ENCODE assay signal across 8 cellular contexts in the genomic region with DNA sequence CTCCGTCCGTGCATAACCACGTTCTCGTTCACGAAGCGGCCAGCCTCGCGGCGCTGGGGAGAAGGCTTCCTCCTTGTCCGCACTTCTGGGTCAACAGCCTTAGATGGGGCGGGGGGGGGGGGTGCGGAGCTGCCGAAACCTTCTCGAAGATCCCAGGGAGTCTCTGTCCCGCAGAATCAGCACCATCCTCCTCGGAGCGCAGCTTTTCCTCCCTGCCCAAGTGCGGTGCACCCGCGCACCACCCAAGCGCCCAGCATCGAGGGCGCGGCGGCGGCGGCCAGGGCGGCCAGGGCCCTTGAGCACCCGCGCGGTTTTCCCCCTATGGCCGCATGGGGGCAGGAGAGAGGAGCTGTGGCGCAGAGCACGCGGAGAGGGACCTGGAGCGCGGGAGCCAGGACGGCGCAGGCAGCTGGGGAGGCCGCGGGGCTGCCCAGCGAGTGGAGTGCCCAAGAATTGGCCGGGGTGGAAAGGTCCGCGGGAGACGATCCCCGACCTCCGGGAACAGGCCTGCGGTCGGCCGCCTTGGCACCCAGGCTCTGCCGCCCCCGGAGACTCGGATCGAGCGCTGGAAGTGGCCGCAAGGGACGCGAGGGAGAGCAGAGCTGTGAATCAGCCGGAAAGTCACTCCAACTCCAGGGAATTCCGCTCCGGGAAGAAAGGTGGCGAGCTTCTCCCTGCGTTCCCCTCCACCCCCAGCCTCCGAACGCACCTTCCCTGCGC. TPM values are rescaled to one million over a fixed set of nuclear protein-coding genes. Genes with fewer than 3 reads are reported as not detected.
DNase-seq lines count a peak whose midpoint lies in the region; ATAC-seq and TF ChIP-seq lines count a peak whose summit lies in the region.

No MANE protein-coding gene starts in this region.

- peaks cover 70% of the 10 kb centered on the region for H3K27me3 Mint-ChIP-seq in activated naive CD4-positive, alpha-beta T cell treated with anti-CD3 and anti-CD28 coated beads, Interleukin-2, amount 10 ng/mL, durations not matched to agents 7 days and 5 days

- peaks cover 11% of the 10 kb centered on the region for H3K27me3 ChIP-seq in A673 (replicated peaks; ENCODE audit: insufficient read depth, low read depth, low read length, poor library complexity)
- no peaks in the 10 kb centered on the region for H3K27me3 ChIP-seq in thoracic aorta (replicated peaks; ENCODE audit: insufficient read depth)

- H3K4me1 Mint-ChIP-seq in activated naive CD4-positive, alpha-beta T cell treated with anti-CD3 and anti-CD28 coated beads, Interleukin-2, amount 10 ng/mL, durations not matched to agents 7 days and 5 days, result peaks cover 13% of the 10 kb centered on the region

- no peaks in the 10 kb centered on the region for H3K9me3 ChIP-seq in A673 (ENCODE audit: low read depth, low read length, poor library complexity, severe bottlenecking)
- H3K9me3 ChIP-seq in thoracic aorta, result no peaks in the 10 kb centered on the region

- H3K36me3 ChIP-seq in A673 (ENCODE audit: insufficient read depth, low read length, poor library complexity, severe bottlenecking) (no peaks in the 10 kb centered on the region), thoracic aorta (no peaks in the 10 kb centered on the region)

- no peaks in the 10 kb centered on the region for H3K36me3 Mint-ChIP-seq in activated naive CD4-positive, alpha-beta T cell treated with anti-CD3 and anti-CD28 coated beads, Interleukin-2, amount 10 ng/mL, durations not matched to agents 7 days and 5 days

- ATAC-seq in GM18907 (IDR thresholded peaks at IDR 0.05; ENCODE audit: unreplicated experiment) (peak; percentile 91), omental fat pad (ENCODE audit: low FRiP score) (peak; percentile 98), thoracic aorta (ENCODE audit: insufficient number of reproducible peaks, low FRiP score, low read depth) (peak; percentile 86)

- CTCF ChIA-PET in A673 (lab: Charles Lee), result interaction anchor here (0.6 to 1.5 kb wide), 12 partner anchors 12 to 812 kb away, joined by 3 to 12 read pairs (median 4); a partner anchor contains a TSS
- CTCF ChIA-PET in activated naive CD4-positive, alpha-beta T cell treated with anti-CD3 and anti-CD28 coated beads, Interleukin-2, amount 10 ng/mL, durations not matched to agents 7 days and 5 days (lab: Charles Lee), result interaction anchor here (0.6 to 2.4 kb wide), 18 partner anchors 9 to 251 kb away, joined by 3 to 16 read pairs (median 3); a partner anchor contains a TSS

- no peak overlapping the region for H3K4me3 Mint-ChIP-seq in activated naive CD4-positive, alpha-beta T cell treated with anti-CD3 and anti-CD28 coated beads, Interleukin-2, amount 10 ng/mL, durations not matched to agents 7 days and 5 days

- H3K27ac Mint-ChIP-seq in activated naive CD4-positive, alpha-beta T cell treated with anti-CD3 and anti-CD28 coated beads, Interleukin-2, amount 10 ng/mL, durations not matched to agents 7 days and 5 days, result no peak overlapping the region

- TF ChIP-seq CTCF in A673 (conservative IDR thresholded peaks at IDR 0.05; ENCODE audit: low read depth, low read length), result peak; percentile 86
- peak in 2 of 3 donors; percentile 32 to 71 for TF ChIP-seq CTCF in omental fat pad (IDR thresholded peaks at IDR 0.05)
- peak; percentile 93 for TF ChIP-seq CTCF in thoracic aorta (IDR thresholded peaks at IDR 0.05)

- DNase-seq in A673 (ENCODE audit: low spot score) (peak; percentile 85), HT-29 (ENCODE audit: low spot score) (peak; percentile 83), RPMI8226 (peak; percentile 82), globus pallidus (ENCODE audit: low spot score) (peak; percentile 70), omental fat pad (ENCODE audit: low spot score) (no peak), thoracic aorta (ENCODE audit: low spot score) (peak; percentile 13)
- DNase-seq in activated naive CD4-positive, alpha-beta T cell treated with anti-CD3 and anti-CD28 coated beads, Interleukin-2, amount 10 ng/mL, durations not matched to agents 7 days and 5 days, result peak; percentile 71

- peak overlapping the region; percentile 29 for H3K4me3 ChIP-seq in A673 (ENCODE audit: low read depth, low read length, poor library complexity, severe bottlenecking)
- peak overlapping the region; percentile 68 for H3K4me3 ChIP-seq in thoracic aorta

- H3K4me1 ChIP-seq in A673 (ENCODE audit: insufficient read depth, low read length, poor library complexity, severe bottlenecking), result peaks cover 24% of the 10 kb centered on the region
- peaks cover 0 to 7% of the 10 kb centered on the region in 2 donors for H3K4me1 ChIP-seq in thoracic aorta (ENCODE audit: control insufficient read depth in 1 of 2, low read depth in 2 of 2)

- no peak overlapping the region for H3K27ac ChIP-seq in A673 (ENCODE audit: low read depth, low read length, poor library complexity, severe bottlenecking)
- H3K27ac ChIP-seq in thoracic aorta, result peak overlapping the region in 1 of 2 donors; percentile 29

- H3K9me3 Mint-ChIP-seq in activated naive CD4-positive, alpha-beta T cell treated with anti-CD3 and anti-CD28 coated beads, Interleukin-2, amount 10 ng/mL, durations not matched to agents 7 days and 5 days, result peaks cover 2% of the 10 kb centered on the region

- POLR2A ChIA-PET in A673 (lab: Charles Lee; ENCODE audit: low non-redundant PET), result interaction anchor here (0.6 kb wide), 1 partner anchor 579 kb away, joined by 3 read pairs; no protein-coding TSS in a partner anchor

- no TSS peak for BruUV-seq in A673 (replicated peaks; lab: Mats Ljungman, UMichigan)

- intact Hi-C loops in A673 (cut with micrococcal nuclease; ENCODE audit: unreplicated experiment), result loop anchor here (5.0 to 10.0 kb wide), 5 partner anchors 134 to 294 kb away; a partner anchor contains a TSS

RNA-seq across cellular contexts. Expression of a gene that starts 43.1 kb away (rescaled TPM):
- total RNA-seq in A673 (2021) (not detected in 2 replicates), omental fat pad (not detected), thoracic aorta (not detected)
- not detected in 2 replicates for total RNA-seq in HT-29 (2014; rRNA removed; shearing (Covaris generic))
